8 cellular contexts compared by ENCODE assay signal in the genomic region with DNA sequence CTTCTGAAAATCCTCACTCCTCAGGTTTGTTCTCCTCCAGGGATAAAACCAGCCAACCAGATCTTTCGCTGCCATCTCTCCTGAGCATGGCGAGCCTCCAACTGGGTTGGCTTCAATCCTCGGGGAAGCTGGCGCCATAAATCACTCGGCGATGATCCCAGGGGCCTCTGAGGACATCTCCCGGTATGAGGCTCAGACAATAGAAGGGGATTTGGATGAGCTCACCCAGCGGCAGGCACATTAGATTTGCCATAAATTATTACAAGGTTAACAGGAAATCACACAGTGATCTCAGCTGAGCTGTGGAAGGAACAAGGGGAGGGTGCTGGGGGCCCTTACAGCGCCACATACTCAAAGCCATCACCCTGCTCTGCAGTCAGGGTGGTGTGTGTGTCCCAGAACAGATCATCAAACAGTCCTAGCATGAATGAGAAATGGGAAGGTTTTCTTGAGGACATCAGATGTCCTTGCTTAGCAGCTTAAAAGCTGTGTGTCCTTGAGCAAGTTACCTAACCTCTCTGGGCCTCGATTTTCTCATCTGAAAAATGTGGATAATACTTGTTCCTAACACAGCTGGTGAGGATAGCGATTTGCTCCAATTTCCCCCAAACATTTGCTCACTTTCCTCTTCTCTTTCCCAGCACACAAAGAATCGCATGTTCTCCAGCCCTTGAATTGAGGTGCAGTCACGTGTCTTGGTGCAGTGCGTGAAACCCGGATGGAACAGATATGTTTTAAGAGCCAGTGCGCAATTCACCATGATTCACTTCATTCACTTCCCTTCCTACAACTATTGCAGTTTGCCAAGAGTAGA.
A peak's percentile ranks its signal among the peaks of the same experiment; 100 is the strongest.
DNase-seq lines count a peak whose midpoint lies in the region; ATAC-seq and TF ChIP-seq lines count a peak whose summit lies in the region.

No MANE protein-coding gene starts in this region.

- H3K9ac ChIP-seq in rectal smooth muscle tissue (ENCODE audit: low read length) = no peak overlapping the region

- H3K36me3 Mint-ChIP-seq in HFFc6 (ENCODE audit: low read depth) = no peaks in the 10 kb centered on the region
- no peaks in the 10 kb centered on the region for H3K36me3 Mint-ChIP-seq in activated CD8-positive, alpha-beta memory T cell treated with anti-CD3 and anti-CD28 coated beads, Interleukin-2, amount 10 ng/mL, durations not matched to agents 7 days and 5 days

- CTCF ChIA-PET in activated CD8-positive, alpha-beta memory T cell treated with anti-CD3 and anti-CD28 coated beads, Interleukin-2, amount 10 ng/mL, durations not matched to agents 7 days and 5 days (lab: Charles Lee) = no interaction called here

- TF ChIP-seq CTCF in HFFc6 (IDR thresholded peaks at IDR 0.05) (no peak), fibroblast of pulmonary artery (IDR thresholded peaks at IDR 0.05; ENCODE audit: low read length, missing control alignments) (no peak), GM10266 (IDR thresholded peaks at IDR 0.05; ENCODE audit: control insufficient read depth, insufficient read depth, low read depth, missing control alignments) (no peak)

- H3K27me3 Mint-ChIP-seq in HFFc6 (ENCODE audit: insufficient read depth) = peaks cover 10% of the 10 kb centered on the region
- peaks cover 48% of the 10 kb centered on the region for H3K27me3 Mint-ChIP-seq in activated CD8-positive, alpha-beta memory T cell treated with anti-CD3 and anti-CD28 coated beads, Interleukin-2, amount 10 ng/mL, durations not matched to agents 7 days and 5 days

- H3K27me3 ChIP-seq in rectal smooth muscle tissue (ENCODE audit: control insufficient read depth, insufficient read depth, low read length) = no peaks in the 10 kb centered on the region

- H3K36me3 ChIP-seq in rectal smooth muscle tissue (ENCODE audit: control insufficient read depth, insufficient read depth, low read length) = no peaks in the 10 kb centered on the region

- peak overlapping the region; percentile 65; the same call in 1 of the 2 replicates for H3K27ac Mint-ChIP-seq in HFFc6
- no peak overlapping the region for H3K27ac Mint-ChIP-seq in activated CD8-positive, alpha-beta memory T cell treated with anti-CD3 and anti-CD28 coated beads, Interleukin-2, amount 10 ng/mL, durations not matched to agents 7 days and 5 days

- peak overlapping the region; percentile 94 for H3K27ac ChIP-seq in rectal smooth muscle tissue (ENCODE audit: low read depth, low read length)

- H3K4me1 Mint-ChIP-seq in HFFc6 (ENCODE audit: low read depth) = peaks cover 25% of the 10 kb centered on the region
- H3K4me1 Mint-ChIP-seq in activated CD8-positive, alpha-beta memory T cell treated with anti-CD3 and anti-CD28 coated beads, Interleukin-2, amount 10 ng/mL, durations not matched to agents 7 days and 5 days = no peaks in the 10 kb centered on the region

- H3K4me3 ChIP-seq in fibroblast of pulmonary artery (replicated peaks; ENCODE audit: low read depth, low read length) (no peak overlapping the region), rectal smooth muscle tissue (ENCODE audit: low read length) (no peak overlapping the region)

- peaks cover 17% of the 10 kb centered on the region for H3K4me1 ChIP-seq in rectal smooth muscle tissue (ENCODE audit: control insufficient read depth, insufficient read depth, low read length)

- no peak overlapping the region; the same call in 1 of the 2 replicates for H3K4me3 Mint-ChIP-seq in HFFc6
- H3K4me3 Mint-ChIP-seq in activated CD8-positive, alpha-beta memory T cell treated with anti-CD3 and anti-CD28 coated beads, Interleukin-2, amount 10 ng/mL, durations not matched to agents 7 days and 5 days = no peak overlapping the region

- no peak for DNase-seq in HFFc6
- peak; percentile 42 to 72 for DNase-seq in NOMO-1 (lab: John Stamatoyannopoulos, UW; ENCODE audit: unreplicated experiment in 2 of 2)
- DNase-seq in fibroblast of pulmonary artery (ENCODE audit: low read depth) = peak; percentile 85
- no peak for DNase-seq in GOT3 (lab: John Stamatoyannopoulos, UW)
- no peak for DNase-seq in activated CD8-positive, alpha-beta memory T cell treated with anti-CD3 and anti-CD28 coated beads, Interleukin-2, amount 10 ng/mL, durations not matched to agents 7 days and 5 days
- no peak for DNase-seq in GM10266 (ENCODE audit: extremely low spot score)

- no peaks in the 10 kb centered on the region for H3K9me3 Mint-ChIP-seq in HFFc6
- H3K9me3 Mint-ChIP-seq in activated CD8-positive, alpha-beta memory T cell treated with anti-CD3 and anti-CD28 coated beads, Interleukin-2, amount 10 ng/mL, durations not matched to agents 7 days and 5 days (ENCODE audit: low read depth) = no peaks in the 10 kb centered on the region

- no peak for ATAC-seq in HG02588 (IDR thresholded peaks at IDR 0.05; ENCODE audit: unreplicated experiment)
- no peak for ATAC-seq in activated CD8-positive, alpha-beta memory T cell treated with anti-CD3 and anti-CD28 coated beads, Interleukin-2, amount 10 ng/mL, durations not matched to agents 7 days and 5 days

Comparison
In these comparisons a context has a peak if more than half of its experiments do, and no peak if none do; other contexts are left out.
1. DNase-seq: peak in NOMO-1 (2 of 2) and fibroblast of pulmonary artery (single experiment); none in HFFc6 (single experiment), GOT3 (single experiment), activated CD8-positive, alpha-beta memory T cell treated with anti-CD3 and anti-CD28 coated beads, Interleukin-2, amount 10 ng/mL, durations not matched to agents 7 days and 5 days (single experiment) and GM10266 (single experiment).